8 cellular contexts compared by ENCODE assay signal in genomic region chr11:46278387-46279173, GRCh38. TPM values are rescaled to one million over a fixed set of nuclear protein-coding genes. Genes with fewer than 3 reads are reported as not detected.
A peak's percentile ranks its signal among the peaks of the same experiment; 100 is the strongest.
DNase-seq lines count a peak whose midpoint lies in the region; ATAC-seq and TF ChIP-seq lines count a peak whose summit lies in the region.

No MANE protein-coding gene starts in this region.

- peak overlapping the region; percentile 44 to 64 for H2BK12ac ChIP-seq in mesenchymal stem cell (ENCODE audit: low read length in 2 of 2)

- H3K4me2 ChIP-seq in mesenchymal stem cell (ENCODE audit: low read length, poor library complexity, severe bottlenecking): peak overlapping the region; percentile 67

- peak overlapping the region in 1 of 2 experiments; percentile 92 for H3K14ac ChIP-seq in mesenchymal stem cell (ENCODE audit: low read length in 2 of 2)

- peak overlapping the region; percentile 47 to 90 for H3K18ac ChIP-seq in mesenchymal stem cell (ENCODE audit: low read depth in 1 of 2, low read length in 2 of 2)

- H3K9me3 ChIP-seq in Panc1 (ENCODE audit: control insufficient read depth, insufficient read depth, low read depth, low read length): no peaks in the 10 kb centered on the region
- H3K9me3 ChIP-seq in mesenchymal stem cell (ENCODE audit: control insufficient read depth, low read length): no peaks in the 10 kb centered on the region
- H3K9me3 ChIP-seq in testis: no peaks in the 10 kb centered on the region

- H3K23ac ChIP-seq in mesenchymal stem cell (ENCODE audit: low read length in 2 of 2): no peak overlapping the region

- TF ChIP-seq POLR2A in testis (IDR thresholded peaks at IDR 0.05): no peak

- POLR2A ChIA-PET in Panc1 (lab: Charles Lee): interaction anchor here (1.0 kb wide), 1 partner anchor 35 kb away, joined by 7 read pairs; no protein-coding TSS in a partner anchor

- in situ Hi-C loops in Panc1 (cut with HindIII; ENCODE audit: low pct_unique_long_range_greater_than_20kb, low sequenced_read_pairs): no loop called here

- H3K27ac ChIP-seq in Panc1 (ENCODE audit: low read length) (peak overlapping the region; percentile 49), mesenchymal stem cell (ENCODE audit: low read length, poor library complexity, severe bottlenecking) (peak overlapping the region; percentile 77), testis (peak overlapping the region; percentile 18 to 83)

- TF ChIP-seq CTCF in GM12864 (IDR thresholded peaks at IDR 0.05; ENCODE audit: low read depth, low read length, missing control alignments) (peak; percentile 59), Panc1 (IDR thresholded peaks at IDR 0.05) (peak; percentile 93), choroid plexus epithelial cell (conservative IDR thresholded peaks at IDR 0.05; ENCODE audit: low read depth, low read length) (peak; percentile 81), testis (IDR thresholded peaks at IDR 0.05) (peak; percentile 36 to 50 (median 43))

- H2BK120ac ChIP-seq in mesenchymal stem cell (ENCODE audit: low read depth, low read length): peak overlapping the region; percentile 88

- peak overlapping the region; percentile 96 for H4K91ac ChIP-seq in mesenchymal stem cell (ENCODE audit: low read length)

- H3K27me3 ChIP-seq in Panc1 (ENCODE audit: control insufficient read depth, insufficient read depth, low read length) (no peaks in the 10 kb centered on the region; the same call in 1 of the 2 replicates), mesenchymal stem cell (ENCODE audit: control insufficient read depth in 1 of 2, insufficient read depth in 1 of 2, low read length in 2 of 2) (no peaks in the 10 kb centered on the region), testis (no peaks in the 10 kb centered on the region)

- peaks cover 33% of the 10 kb centered on the region for H3K4me1 ChIP-seq in Panc1 (ENCODE audit: control insufficient read depth, insufficient read depth, low read length)
- H3K4me1 ChIP-seq in mesenchymal stem cell (ENCODE audit: control insufficient read depth, insufficient read depth, low read depth, low read length): peaks cover 36% of the 10 kb centered on the region
- H3K4me1 ChIP-seq in testis: peaks cover 14% of the 10 kb centered on the region

- no peak overlapping the region for H2AFZ ChIP-seq in mesenchymal stem cell (ENCODE audit: low read depth, low read length)

- peak overlapping the region; percentile 97 for H2BK15ac ChIP-seq in mesenchymal stem cell (ENCODE audit: low read depth, poor library complexity, severe bottlenecking)

- ATAC-seq in Panc1: peak; percentile 74

- H2BK5ac ChIP-seq in mesenchymal stem cell (ENCODE audit: low read depth, low read length, poor library complexity, severe bottlenecking): peak overlapping the region; percentile 31

- H3K9ac ChIP-seq in mesenchymal stem cell (ENCODE audit: low read length): peak overlapping the region; percentile 98

- 2% methylated on average over 22 of the region's 24 CpGs for WGBS in mesenchymal stem cell
- WGBS in testis, 2 donors: 11 to 15% methylated on average over 16 to 24 of the region's 24 CpGs

- CTCF ChIA-PET in Panc1 (lab: Charles Lee): interaction anchor here (0.6 to 2.2 kb wide), 6 partner anchors 11 to 70 kb away, joined by 3 to 7 read pairs (median 3); no protein-coding TSS in a partner anchor

- H2AK5ac ChIP-seq in mesenchymal stem cell (ENCODE audit: low read length, severe bottlenecking): peak overlapping the region; percentile 44

- no peaks in the 10 kb centered on the region for H3K79me1 ChIP-seq in mesenchymal stem cell (replicated peaks; ENCODE audit: low read length, poor library complexity, severe bottlenecking)

- intact Hi-C loops in Panc1 (cut with micrococcal nuclease; ENCODE audit: unreplicated experiment) (no loop called here), testis (cut with DNase I; ENCODE audit: low total_unique reads) (loop anchor here (5.0 kb wide), 1 partner anchor 36 kb away; no protein-coding TSS in a partner anchor)

- no TSS peak for BruUV-seq in Panc1 (replicated peaks; lab: Mats Ljungman, UMichigan)

- peak overlapping the region; percentile 54 for H3K4me3 ChIP-seq in GM12864 (ENCODE audit: low read depth, low read length)
- peak overlapping the region; percentile 59 to 77 for H3K4me3 ChIP-seq in Panc1 (ENCODE audit: low read depth in 2 of 2, low read length in 2 of 2)
- peak overlapping the region; percentile 92 for H3K4me3 ChIP-seq in choroid plexus epithelial cell (ENCODE audit: low read depth, low read length)
- peak overlapping the region; percentile 85 to 99 for H3K4me3 ChIP-seq in mesenchymal stem cell (ENCODE audit: insufficient read depth in 1 of 2, low read depth in 1 of 2, low read length in 2 of 2)
- H3K4me3 ChIP-seq in testis: peak overlapping the region; percentile 64 to 71

- H3K4ac ChIP-seq in mesenchymal stem cell (ENCODE audit: low read depth in 1 of 2, low read length in 2 of 2): peak overlapping the region; percentile 76 to 88

- H3K36me3 ChIP-seq in Panc1 (ENCODE audit: control insufficient read depth, insufficient read depth, low read length): no peaks in the 10 kb centered on the region
- peaks cover under 1 to 3% of the 10 kb centered on the region in 2 experiments for H3K36me3 ChIP-seq in mesenchymal stem cell (ENCODE audit: control insufficient read depth in 1 of 2, insufficient read depth in 2 of 2, low read depth in 1 of 2, low read length in 2 of 2)
- no peaks in the 10 kb centered on the region for H3K36me3 ChIP-seq in testis (ENCODE audit: low read depth, missing control alignments)

- DNase-seq in GM12864 (ENCODE audit: low read depth) (no peak), Panc1 (ENCODE audit: low read depth, low spot score) (no peak), choroid plexus epithelial cell (ENCODE audit: low read depth) (peak; percentile 65), mesenchymal stem cell (peak; percentile 79), testis (peak; percentile 54), NCI-H69 (lab: John Stamatoyannopoulos, UW) (no peak), NCI-H2081 treated with DMSO at 0.1 percent for 48 hours (lab: John Stamatoyannopoulos, UW) (no peak), NCI-H2196 (lab: John Stamatoyannopoulos, UW; ENCODE audit: unreplicated experiment) (no peak)

- peak overlapping the region; percentile 54 for H4K8ac ChIP-seq in mesenchymal stem cell (ENCODE audit: low read length)

RNA-seq across cellular contexts. Expression of gene CREB3L1, which starts 1.1 kb away (rescaled TPM):
- total RNA-seq in Panc1 (2021; ENCODE audit: unreplicated experiment): 35.6 TPM
- 36.3 TPM for polyA plus RNA-seq in Panc1 (2012; ENCODE audit: insufficient read length)
- polyA plus RNA-seq in mesenchymal stem cell (2013, experiment 1 of 2): 223 TPM
- polyA plus RNA-seq in mesenchymal stem cell (2013, experiment 2 of 2): 217 TPM
- total RNA-seq in testis: 1 to 10 TPM; 5.2 to 8.1 TPM
- 19.2 TPM for polyA plus RNA-seq in testis (ENCODE audit: insufficient read depth, low read depth, low replicate concordance)

Comparison
In these comparisons a context has a peak if more than half of its experiments do, and no peak if none do; other contexts are left out.
1. DNase-seq: peak in choroid plexus epithelial cell (single experiment), mesenchymal stem cell (single experiment) and testis (single experiment); none in GM12864 (single experiment), Panc1 (single experiment), NCI-H69 (single experiment), NCI-H2081 treated with DMSO at 0.1 percent for 48 hours (single experiment) and NCI-H2196 (single experiment).
2. CTCF ChIP-seq: peak in every context shown above with its lines; median percentile 93 in Panc1; 81 in choroid plexus epithelial cell; 59 in GM12864; 43 in testis.
3. Peak in every context shown above with its lines, with median percentiles within 50 percentile points of each other: H3K4me3 ChIP-seq and H3K27ac ChIP-seq.